In the genomic region with DNA sequence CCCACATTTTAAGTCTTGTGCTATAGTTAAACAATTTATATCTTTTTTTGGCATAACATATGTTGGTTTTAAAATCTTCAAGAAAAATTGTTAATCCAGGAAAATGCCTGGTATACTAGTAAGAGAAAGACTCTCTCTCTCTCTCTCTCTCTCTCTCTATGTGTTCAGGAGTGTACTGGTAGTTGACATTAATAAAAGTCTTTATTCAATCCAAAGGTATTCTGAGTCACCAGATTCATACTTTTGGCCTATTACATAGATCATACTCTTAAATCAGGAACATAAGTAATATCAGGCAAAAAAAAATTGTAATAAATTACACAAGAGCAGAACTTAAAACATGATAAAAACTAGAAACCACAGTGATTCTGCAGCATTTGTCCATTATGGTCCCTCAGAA, we compare ENCODE assay signal across 8 cellular contexts.
"Had no signal": no experiment of that assay in that cellular context is flagged by ENCODE, and none has a peak within 500 bp of the region (broad histone marks: within the 10 kb centered on the region; RNA-seq: fewer than 3 reads in every experiment).

No MANE protein-coding gene starts in this region.

- DNase-seq: H9, HFFc6, KBM-7 had no signal

- H3K4me2 ChIP-seq: GM23338 had no signal

- FAIRE-seq: H54, HepG2 had no signal

- ATAC-seq: GM23338, HCT116, HepG2 had no signal

- H2AFZ ChIP-seq: GM23338 had no signal

- H3K4me3 ChIP-seq: GM23338 had no signal

- H3K27ac ChIP-seq: HL-60 had no signal
